Comparison of ENCODE assay signal across 8 cellular contexts in genomic region chr19:10861118-10861651, GRCh38. TPM values are rescaled to one million over a fixed set of nuclear protein-coding genes. Genes with fewer than 3 reads are reported as not detected.
DNase-seq lines count a peak whose midpoint lies in the region; ATAC-seq and TF ChIP-seq lines count a peak whose summit lies in the region.

No MANE protein-coding gene starts in this region.

- POLR2A ChIA-PET in GM10248 (lab: Yijun Ruan, JAX) = interaction anchor here (0.5 kb wide), 1 partner anchor 368 kb away, joined by 4 read pairs; no protein-coding TSS in a partner anchor
- POLR2A ChIA-PET in RWPE1 (lab: Yijun Ruan, JAX; ENCODE audit: low non-redundant PET) = no interaction called here

- H3K27me3 ChIP-seq in HAP-1 (ENCODE audit: low read depth) = no peaks in the 10 kb centered on the region
- H3K27me3 ChIP-seq in foreskin keratinocyte = no peaks in the 10 kb centered on the region

- peak; percentile 39 for ATAC-seq in foreskin keratinocyte

- no peaks in the 10 kb centered on the region for H3K9me3 ChIP-seq in HAP-1

- H3K4me1 ChIP-seq in HAP-1 = no peaks in the 10 kb centered on the region
- H3K4me1 ChIP-seq in foreskin keratinocyte = no peaks in the 10 kb centered on the region

- H3K36me3 ChIP-seq in HAP-1 (replicated peaks) = no peaks in the 10 kb centered on the region

- in situ Hi-C loops in HAP-1 (cut with MboI; ENCODE audit: low sequenced_read_pairs) = no loop called here

- H3K27ac ChIP-seq in foreskin keratinocyte (no peak overlapping the region), RWPE1 (no peak overlapping the region)

- DNase-seq in AG09319 (ENCODE audit: extremely low read depth, low read depth) = no peak
- DNase-seq in HAP-1 (ENCODE audit: low spot score in 2 of 2) = peak; percentile 26 to 71
- peak; percentile 48 for DNase-seq in UCSD-AML1 (lab: John Stamatoyannopoulos, UW; ENCODE audit: unreplicated experiment)
- DNase-seq in foreskin keratinocyte = no peak
- DNase-seq in NCI-H345 treated with DMSO at 0.1 percent for 48 hours (lab: John Stamatoyannopoulos, UW; ENCODE audit: unreplicated experiment) = no peak
- no peak for DNase-seq in NCI-H2107 (lab: John Stamatoyannopoulos, UW)
- no peak for DNase-seq in GM10248 (ENCODE audit: extremely low spot score)
- DNase-seq in RWPE1 (ENCODE audit: low spot score) = no peak

- H3K4me3 ChIP-seq in HAP-1 = no peak overlapping the region

- CTCF ChIA-PET in GM10248 (lab: Yijun Ruan, JAX) (interaction anchor here (0.7 to 6.4 kb wide), 13 partner anchors 9 to 159 kb away, joined by 3 to 107 read pairs (median 3); partner anchors contain the start of genes DNM2 and TMED1), RWPE1 (lab: Yijun Ruan, JAX) (interaction anchor here (0.5 to 0.9 kb wide), 3 partner anchors 53 to 462 kb away, joined by 3 to 4 read pairs (median 3); no protein-coding TSS in a partner anchor)

- peak; percentile 42 for TF ChIP-seq CTCF in AG09319 (IDR thresholded peaks at IDR 0.05; ENCODE audit: low read depth, low read length)
- peak; percentile 58 for TF ChIP-seq CTCF in foreskin keratinocyte (conservative IDR thresholded peaks at IDR 0.05)
- TF ChIP-seq CTCF in GM10248 (IDR thresholded peaks at IDR 0.05; ENCODE audit: control extremely low read depth, extremely low read depth, low read depth, missing control alignments) = no peak
- no peak; the same call in 1 of the 2 replicates for TF ChIP-seq CTCF in RWPE1 (conservative IDR thresholded peaks at IDR 0.05; ENCODE audit: low read depth)

RNA-seq across cellular contexts. Expression of gene CARM1, which starts 10.2 kb away (rescaled TPM):
- total RNA-seq in foreskin keratinocyte = 50.6 and 51.3 TPM in 2 replicates
- 48.8 and 51.8 TPM in 2 replicates for polyA plus RNA-seq in foreskin keratinocyte

RNA-seq across cellular contexts. Expression of gene C19orf38, which starts 13.0 kb away (rescaled TPM):
- not detected in 2 replicates for total RNA-seq in foreskin keratinocyte
- 0.18 TPM in 1 of 2 replicates, not detected in the other for polyA plus RNA-seq in foreskin keratinocyte

RNA-seq across cellular contexts. Expression of gene TMED1, which starts 25.2 kb away (rescaled TPM):
- total RNA-seq in foreskin keratinocyte = 24.1 and 25.8 TPM in 2 replicates
- polyA plus RNA-seq in foreskin keratinocyte = 34.3 and 35.0 TPM in 2 replicates

Comparison
In these comparisons a context has a peak if more than half of its experiments do, and no peak if none do; other contexts are left out.
1. DNase-seq: peak in HAP-1 (2 of 2) and UCSD-AML1 (single experiment); none in AG09319 (single experiment), foreskin keratinocyte (0 of 2), NCI-H345 treated with DMSO at 0.1 percent for 48 hours (single experiment), NCI-H2107 (single experiment), GM10248 (single experiment) and RWPE1 (single experiment).
2. CTCF ChIP-seq: peak in AG09319 (single experiment) and foreskin keratinocyte (single experiment); none in GM10248 (single experiment) and RWPE1 (single experiment).